In genomic region chr19:11152318-11153062, GRCh38 we compare ENCODE assay signal across 10 cellular contexts. TPM values are rescaled to one million over a fixed set of nuclear protein-coding genes. Genes with fewer than 3 reads are reported as not detected.
A peak's percentile ranks its signal among the peaks of the same experiment; 100 is the strongest.
DNase-seq lines count a peak whose midpoint lies in the region; ATAC-seq and TF ChIP-seq lines count a peak whose summit lies in the region.
"Had no signal": no experiment of that assay in that cellular context is flagged by ENCODE, and none has a peak within 500 bp of the region (broad histone marks: within the 10 kb centered on the region; RNA-seq: fewer than 3 reads in every experiment).

No MANE protein-coding gene starts in this region.

- ATAC-seq in right cardiac atrium = peak; percentile 42 to 51

- 60% methylated on average over 11 of the region's 11 CpGs for WGBS in right cardiac atrium
- 53 to 72% methylated on average over 11 of the region's 11 CpGs for WGBS in sigmoid colon, 2 donors

- CTCF ChIA-PET in CD8-positive, alpha-beta memory T cell (lab: Charles Lee) = interaction anchor here (0.7 kb wide), 1 partner anchor 216 kb away, joined by 4 read pairs; no protein-coding TSS in a partner anchor

- intact Hi-C loops in right cardiac atrium (cut with DNase I) = no loop called here
- intact Hi-C loops in sigmoid colon (cut with DNase I) = no loop called here

- TF ChIP-seq POLR2A in sigmoid colon (IDR thresholded peaks at IDR 0.05) = no peak

- H3K4me1 Mint-ChIP-seq in CD8-positive, alpha-beta memory T cell = peaks cover 11 to 18% (median 16%) of the 10 kb centered on the region in 3 donors

- peak overlapping the region; percentile 97 for H3K27ac ChIP-seq in right cardiac atrium (ENCODE audit: low read length)
- peak overlapping the region; percentile 87 to 95 (median 92) for H3K27ac ChIP-seq in sigmoid colon
- H3K27ac ChIP-seq in CD8-positive, alpha-beta memory T cell (ENCODE audit: low read depth, low read length) = no peak overlapping the region
- H3K27ac ChIP-seq: KMS-11 had no signal

- peak in 3 of 4 donors; percentile 33 to 95 (median 74) for TF ChIP-seq EP300 in sigmoid colon (IDR thresholded peaks at IDR 0.05)

- peak; percentile 72 for DNase-seq in GM03348 (ENCODE audit: low spot score)
- peak; percentile 72 for DNase-seq in astrocyte of the hippocampus (ENCODE audit: low read depth, low spot score)
- DNase-seq in right cardiac atrium = peak; percentile 67 to 84 (median 82)
- peak; percentile 97 for DNase-seq in sigmoid colon
- DNase-seq in stimulated activated CD4-positive, alpha-beta T cell treated with anti-CD3 and anti-CD28 coated beads, Interleukin-4, amount 100 ng/mL, for 1 hour = no peak
- DNase-seq in CD8-positive, alpha-beta memory T cell = no peak
- DNase-seq in pons (ENCODE audit: low spot score) = no peak
- DNase-seq in RPMI8226 = no peak

- no peaks in the 10 kb centered on the region for H3K36me3 ChIP-seq in sigmoid colon
- no peaks in the 10 kb centered on the region for H3K36me3 ChIP-seq in CD8-positive, alpha-beta memory T cell (ENCODE audit: insufficient read depth, low read length)

- no peak for TF ChIP-seq CTCF in sigmoid colon (IDR thresholded peaks at IDR 0.05)

- H3K9me3 Mint-ChIP-seq in CD8-positive, alpha-beta memory T cell = no peaks in the 10 kb centered on the region
- H3K9me3 Mint-ChIP-seq: central memory CD8-positive, alpha-beta T cell had no signal

- no peaks in the 10 kb centered on the region for H3K4me1 ChIP-seq in right cardiac atrium (ENCODE audit: control insufficient read depth, insufficient read depth, low read length)
- peaks cover 0 to 55% (median 48%) of the 10 kb centered on the region in 4 donors for H3K4me1 ChIP-seq in sigmoid colon
- H3K4me1 ChIP-seq in CD8-positive, alpha-beta memory T cell (ENCODE audit: insufficient read depth, low read length) = peaks cover 6% of the 10 kb centered on the region

- H3K27me3 Mint-ChIP-seq in CD8-positive, alpha-beta memory T cell = no peaks in the 10 kb centered on the region
- H3K27me3 Mint-ChIP-seq: central memory CD8-positive, alpha-beta T cell had no signal

- POLR2A ChIA-PET in CD8-positive, alpha-beta memory T cell (lab: Charles Lee) = no interaction called here

- H3K4me3 Mint-ChIP-seq in CD8-positive, alpha-beta memory T cell = no peak overlapping the region
- H3K4me3 Mint-ChIP-seq: central memory CD8-positive, alpha-beta T cell had no signal

- no peaks in the 10 kb centered on the region for H3K27me3 ChIP-seq in right cardiac atrium (ENCODE audit: control insufficient read depth, insufficient read depth)
- no peaks in the 10 kb centered on the region for H3K27me3 ChIP-seq in sigmoid colon
- H3K27me3 ChIP-seq in CD8-positive, alpha-beta memory T cell (ENCODE audit: insufficient read depth, low read length, poor library complexity, severe bottlenecking) = no peaks in the 10 kb centered on the region

- H3K9me3 ChIP-seq in right cardiac atrium (ENCODE audit: control insufficient read depth, low read length) (no peaks in the 10 kb centered on the region), sigmoid colon (no peaks in the 10 kb centered on the region)
- no peaks in the 10 kb centered on the region for H3K9me3 ChIP-seq in CD8-positive, alpha-beta memory T cell (ENCODE audit: low read length)

- H3K36me3 Mint-ChIP-seq in CD8-positive, alpha-beta memory T cell = no peaks in the 10 kb centered on the region

- no peak overlapping the region for H3K27ac Mint-ChIP-seq in CD8-positive, alpha-beta memory T cell

- H3K4me3 ChIP-seq in right cardiac atrium (ENCODE audit: low read length) = no peak overlapping the region
- H3K4me3 ChIP-seq in sigmoid colon = no peak overlapping the region
- no peak overlapping the region for H3K4me3 ChIP-seq in CD8-positive, alpha-beta memory T cell (ENCODE audit: low read length)

RNA-seq across cellular contexts. Expression of gene SPC24, which starts 3.1 kb away (rescaled TPM):
- total RNA-seq in right cardiac atrium (1 to 10 TPM in 3 of 4 donors, under 1 TPM in 1; 0.56 to 4.4 (median 3.4) TPM), sigmoid colon (1 to 10 TPM in 3 of 4 donors, under 1 TPM in 1; 0.99 to 6.0 (median 2.8) TPM)
- polyA plus RNA-seq in right cardiac atrium (1.6 TPM), sigmoid colon (10 to 100 TPM in 1 of 3 donors, 1 to 10 TPM in 2; 1.2 to 13.0 (median 2.1) TPM)
- total RNA-seq in CD8-positive, alpha-beta memory T cell = 10 to 100 TPM; 35.3 to 37.2 TPM
- polyA plus RNA-seq in CD8-positive, alpha-beta memory T cell = not detected

RNA-seq across cellular contexts. Expression of gene KANK2, which starts 44.9 kb away (rescaled TPM):
- total RNA-seq in right cardiac atrium (100 to 1,000 TPM; 244 to 324 (median 295) TPM), sigmoid colon (1,000 to 10,000 TPM in 2 of 4 donors, 100 to 1,000 TPM in 2; 691 to 1,314 (median 1,068) TPM)
- polyA plus RNA-seq in right cardiac atrium (259 TPM), sigmoid colon (100 to 1,000 TPM in 1 of 3 donors, 10 to 100 TPM in 2; 29.8 to 130 (median 89.4) TPM)
- 1 to 10 TPM; 2.0 to 2.3 TPM for total RNA-seq in CD8-positive, alpha-beta memory T cell
- polyA plus RNA-seq in CD8-positive, alpha-beta memory T cell = 0.16 TPM

Comparison
In these comparisons a context has a peak if more than half of its experiments do, and no peak if none do; other contexts are left out.
1. DNase-seq: peak in GM03348 (single experiment), astrocyte of the hippocampus (single experiment), right cardiac atrium (3 of 3) and sigmoid colon (single experiment); none in stimulated activated CD4-positive, alpha-beta T cell treated with anti-CD3 and anti-CD28 coated beads, Interleukin-4, amount 100 ng/mL, for 1 hour (single experiment), CD8-positive, alpha-beta memory T cell (0 of 5), pons (single experiment) and RPMI8226 (single experiment).
2. RNA of gene SPC24, which starts 3.1 kb away (total RNA-seq): 35.3 to 37.2 TPM in CD8-positive, alpha-beta memory T cell; 0.99 to 6.0 TPM in sigmoid colon and 0.56 to 4.4 TPM in right cardiac atrium; every median in the first group is over 4 times any median in the second.
3. RNA of gene KANK2, which starts 44.9 kb away (total RNA-seq): 691 to 1,314 TPM in sigmoid colon and 244 to 324 TPM in right cardiac atrium; 2.0 to 2.3 TPM in CD8-positive, alpha-beta memory T cell; every median in the first group is over 10 times any median in the second.